Comparison of ENCODE assay signal across 15 cellular contexts in genomic region chr21:39096754-39097153, GRCh38.
DNase-seq lines count a peak whose midpoint lies in the region; ATAC-seq and TF ChIP-seq lines count a peak whose summit lies in the region.
"Had no signal": no experiment of that assay in that cellular context is flagged by ENCODE, and none has a peak within 500 bp of the region (broad histone marks: within the 10 kb centered on the region; RNA-seq: fewer than 3 reads in every experiment).

No MANE protein-coding gene starts in this region.

- POLR2A ChIA-PET in A673 (lab: Charles Lee; ENCODE audit: low non-redundant PET), result no interaction called here
- POLR2A ChIA-PET in activated CD4-positive, alpha-beta T cell treated with anti-CD3 and anti-CD28 coated beads, Interleukin-2, amount 10 ng/mL, durations not matched to agents 7 days and 5 days (lab: Charles Lee), result no interaction called here

- in situ Hi-C loops in brain microvascular endothelial cell (cut with HindIII; ENCODE audit: low pct_ligation_motif_present, low sequenced_read_pairs), result no loop called here

- no TSS peak for BruUV-seq in A673 (replicated peaks; lab: Mats Ljungman, UMichigan)

- H3K9me3 ChIP-seq in A673 (ENCODE audit: low read depth, low read length, poor library complexity, severe bottlenecking) (no peaks in the 10 kb centered on the region), lower lobe of right lung (no peaks in the 10 kb centered on the region)
- H3K9me3 ChIP-seq: ascending aorta, SK-N-SH had no signal

- no peaks in the 10 kb centered on the region for H3K9me3 Mint-ChIP-seq in activated CD4-positive, alpha-beta T cell treated with anti-CD3 and anti-CD28 coated beads, Interleukin-2, amount 10 ng/mL, durations not matched to agents 7 days and 5 days

- intact Hi-C loops in A673 (cut with micrococcal nuclease; ENCODE audit: unreplicated experiment), result no loop called here
- intact Hi-C loops in lower lobe of right lung (cut with DNase I), result no loop called here

- DNase-seq in A673 (ENCODE audit: low spot score), result no peak
- peak; percentile 87 for DNase-seq in H7
- DNase-seq in brain microvascular endothelial cell, result no peak
- DNase-seq in lower lobe of right lung, result no peak
- DNase-seq in SKM-1 treated with dmso at 0.1 percent for 144 hours (lab: John Stamatoyannopoulos, UW; ENCODE audit: unreplicated experiment), result no peak
- DNase-seq in activated CD4-positive, alpha-beta T cell treated with anti-CD3 and anti-CD28 coated beads, Interleukin-2, amount 10 ng/mL, durations not matched to agents 7 days and 5 days, result no peak
- no peak for DNase-seq in stimulated activated CD4-positive, alpha-beta T cell treated with anti-CD3 and anti-CD28 coated beads, Interleukin-15, amount 100 ng/mL, for 24 hours
- DNase-seq: activated CD4-positive, alpha-beta T cell treated with anti-CD3 and anti-CD28 coated beads for 36 hours; activated T-cell treated with anti-CD3 and anti-CD28 coated beads, Interleukin-2, amount 50 U/mL, for 48 hours; glutamatergic neuron; NCI-H2081; SK-N-SH had no signal

- no peaks in the 10 kb centered on the region for H3K4me1 Mint-ChIP-seq in activated CD4-positive, alpha-beta T cell treated with anti-CD3 and anti-CD28 coated beads, Interleukin-2, amount 10 ng/mL, durations not matched to agents 7 days and 5 days
- H3K4me1 Mint-ChIP-seq: activated CD4-positive, alpha-beta T cell treated with anti-CD3 and anti-CD28 coated beads for 36 hours had no signal

- peak in 1 of 2 donors; percentile 13 for ATAC-seq in lower lobe of right lung
- ATAC-seq in activated CD4-positive, CD25-positive, alpha-beta regulatory T cell treated with anti-CD3 and anti-CD28 coated beads, Interleukin-2, amount 50 U/mL, for 24 hours, result no peak
- ATAC-seq: activated CD4-positive, alpha-beta T cell treated with anti-CD3 and anti-CD28 coated beads for 36 hours had no signal

- peaks cover 3% of the 10 kb centered on the region for H3K27me3 Mint-ChIP-seq in activated CD4-positive, alpha-beta T cell treated with anti-CD3 and anti-CD28 coated beads, Interleukin-2, amount 10 ng/mL, durations not matched to agents 7 days and 5 days
- H3K27me3 Mint-ChIP-seq: activated CD4-positive, alpha-beta T cell treated with anti-CD3 and anti-CD28 coated beads for 36 hours had no signal

- H3K27ac ChIP-seq in A673 (ENCODE audit: low read depth, low read length, poor library complexity, severe bottlenecking) (no peak overlapping the region), brain microvascular endothelial cell (no peak overlapping the region), lower lobe of right lung (peak overlapping the region; percentile 79)
- H3K27ac ChIP-seq: KMS-11 had no signal

- H3K27ac Mint-ChIP-seq in activated CD4-positive, alpha-beta T cell treated with anti-CD3 and anti-CD28 coated beads, Interleukin-2, amount 10 ng/mL, durations not matched to agents 7 days and 5 days, result no peak overlapping the region
- H3K27ac Mint-ChIP-seq: activated CD4-positive, alpha-beta T cell treated with anti-CD3 and anti-CD28 coated beads for 36 hours had no signal

- H3K4me3 ChIP-seq in A673 (ENCODE audit: low read depth, low read length, poor library complexity, severe bottlenecking), result no peak overlapping the region
- no peak overlapping the region for H3K4me3 ChIP-seq in H7 (ENCODE audit: insufficient read depth, low read depth, low read length)
- no peak overlapping the region for H3K4me3 ChIP-seq in brain microvascular endothelial cell (ENCODE audit: low read depth, low read length)
- no peak overlapping the region for H3K4me3 ChIP-seq in lower lobe of right lung
- H3K4me3 ChIP-seq: ascending aorta had no signal

- H3K36me3 ChIP-seq in A673 (ENCODE audit: insufficient read depth, low read length, poor library complexity, severe bottlenecking) (no peaks in the 10 kb centered on the region), H7 (replicated peaks; ENCODE audit: control insufficient read depth, insufficient read depth, low read length) (no peaks in the 10 kb centered on the region), brain microvascular endothelial cell (replicated peaks) (no peaks in the 10 kb centered on the region), lower lobe of right lung (no peaks in the 10 kb centered on the region)
- H3K36me3 ChIP-seq: ascending aorta had no signal

- H3K27me3 ChIP-seq in A673 (replicated peaks; ENCODE audit: insufficient read depth, low read depth, low read length, poor library complexity) (no peaks in the 10 kb centered on the region), H7 (ENCODE audit: control insufficient read depth, insufficient read depth, low read length) (no peaks in the 10 kb centered on the region), brain microvascular endothelial cell (replicated peaks) (no peaks in the 10 kb centered on the region), lower lobe of right lung (ENCODE audit: low read depth) (no peaks in the 10 kb centered on the region)
- H3K27me3 ChIP-seq: ascending aorta had no signal

- H3K4me1 ChIP-seq in A673 (ENCODE audit: insufficient read depth, low read length, poor library complexity, severe bottlenecking), result no peaks in the 10 kb centered on the region
- peaks cover 53% of the 10 kb centered on the region for H3K4me1 ChIP-seq in lower lobe of right lung
- H3K4me1 ChIP-seq: ascending aorta had no signal

- CTCF ChIA-PET in A673 (lab: Charles Lee), result no interaction called here
- CTCF ChIA-PET in activated CD4-positive, alpha-beta T cell treated with anti-CD3 and anti-CD28 coated beads, Interleukin-2, amount 10 ng/mL, durations not matched to agents 7 days and 5 days (lab: Charles Lee), result no interaction called here

- TF ChIP-seq CTCF in A673 (conservative IDR thresholded peaks at IDR 0.05; ENCODE audit: low read depth, low read length) (0 out of 2 replicates have a peak, but pooled peaks have one; percentile 9), brain microvascular endothelial cell (IDR thresholded peaks at IDR 0.05; ENCODE audit: low read depth, low read length, missing control alignments) (peak; percentile 32), lower lobe of right lung (IDR thresholded peaks at IDR 0.05) (no peak)

- no peaks in the 10 kb centered on the region for H3K36me3 Mint-ChIP-seq in activated CD4-positive, alpha-beta T cell treated with anti-CD3 and anti-CD28 coated beads, Interleukin-2, amount 10 ng/mL, durations not matched to agents 7 days and 5 days (ENCODE audit: low read depth)

- no peak overlapping the region for H3K4me3 Mint-ChIP-seq in activated CD4-positive, alpha-beta T cell treated with anti-CD3 and anti-CD28 coated beads, Interleukin-2, amount 10 ng/mL, durations not matched to agents 7 days and 5 days
- H3K4me3 Mint-ChIP-seq: activated CD4-positive, alpha-beta T cell treated with anti-CD3 and anti-CD28 coated beads for 36 hours had no signal
